11 cellular contexts compared by ENCODE assay signal in genomic region chr7:130890176-130891020, GRCh38.
DNase-seq lines count a peak whose midpoint lies in the region; FAIRE-seq and TF ChIP-seq lines count a peak whose summit lies in the region.
"Had no signal": no experiment of that assay in that cellular context is flagged by ENCODE, and none has a peak within 500 bp of the region (broad histone marks: within the 10 kb centered on the region; RNA-seq: fewer than 3 reads in every experiment).

No MANE protein-coding gene starts in this region.

- H3K27ac ChIP-seq in colonic mucosa (peak overlapping the region; percentile 2), muscle layer of colon (ENCODE audit: low read depth, low read length) (peak overlapping the region; percentile 46), urinary bladder (ENCODE audit: low read depth) (peak overlapping the region; percentile 89)

- intact Hi-C loops in colonic mucosa (cut with DNase I): no loop called here

- DNase-seq in activated effector memory CD4-positive, alpha-beta T cell treated with anti-CD3 and anti-CD28 coated beads, Interleukin-2, amount 50 U/mL, for 16 hours: peak; percentile 61
- no peak for DNase-seq in activated effector memory CD4-positive, alpha-beta T cell treated with Interleukin-2 at 50 U/mL for 16 hours
- DNase-seq in colonic mucosa (no peak), GM12891 (ENCODE audit: insufficient read length, low spot score) (no peak), Kasumi-1 (lab: John Stamatoyannopoulos, UW) (no peak), NCI-H1436 treated with DMSO at 0.1 percent for 48 hours (lab: John Stamatoyannopoulos, UW) (no peak)
- DNase-seq: activated CD4-positive, CD25-positive, alpha-beta regulatory T cell; AML-193; naive B cell had no signal

- no peaks in the 10 kb centered on the region for H3K27me3 ChIP-seq in colonic mucosa
- no peaks in the 10 kb centered on the region for H3K27me3 ChIP-seq in muscle layer of colon (ENCODE audit: control insufficient read depth in 1 of 2, insufficient read depth in 2 of 2, low read length in 2 of 2)

- no peaks in the 10 kb centered on the region for H3K9me3 ChIP-seq in colonic mucosa
- H3K9me3 ChIP-seq in muscle layer of colon (ENCODE audit: low read length): no peaks in the 10 kb centered on the region

- TF ChIP-seq POLR2A in GM12891 (IDR thresholded peaks at IDR 0.05; ENCODE audit: low read depth, low read length): no peak

- FAIRE-seq in GM12891 (lab: Jason Lieb, UNC): no peak

- H3K36me3 ChIP-seq in colonic mucosa (no peaks in the 10 kb centered on the region), muscle layer of colon (ENCODE audit: insufficient read depth, low read length) (peaks cover 6% of the 10 kb centered on the region), urinary bladder (ENCODE audit: insufficient read depth) (no peaks in the 10 kb centered on the region)

- H3K9ac ChIP-seq in colonic mucosa (ENCODE audit: low read depth in 2 of 2, low read length in 2 of 2) (no peak overlapping the region), muscle layer of colon (ENCODE audit: low read length) (no peak overlapping the region)

- no peak for TF ChIP-seq CTCF in colonic mucosa (IDR thresholded peaks at IDR 0.05)

- H3K4me3 ChIP-seq in colonic mucosa: no peak overlapping the region
- H3K4me3 ChIP-seq in muscle layer of colon (ENCODE audit: low read depth in 1 of 2, low read length in 2 of 2): no peak overlapping the region
- H3K4me3 ChIP-seq in urinary bladder (ENCODE audit: low read depth, low read length): no peak overlapping the region

- H3K4me1 ChIP-seq in colonic mucosa: peaks cover 16% of the 10 kb centered on the region
- peaks cover 20% of the 10 kb centered on the region for H3K4me1 ChIP-seq in muscle layer of colon (ENCODE audit: insufficient read depth, low read length)
- H3K4me1 ChIP-seq in urinary bladder (ENCODE audit: insufficient read depth): peaks cover 1% of the 10 kb centered on the region

- 83% methylated on average over 11 of the region's 11 CpGs for whole genome bisulfite sequencing in urinary bladder

TF ChIP-seq in GM12891, 5 proteins besides CTCF, POLR2A, EP300 and RAD21:
- TF ChIP-seq SPI1 (IDR thresholded peaks at IDR 0.05; ENCODE audit: low read depth, low read length) (no peak), POU2F2 (IDR thresholded peaks at IDR 0.05; ENCODE audit: low read depth, low read length) (no peak), TAF1 (IDR thresholded peaks at IDR 0.05; ENCODE audit: low read depth, low read length) (no peak), PAX5 (IDR thresholded peaks at IDR 0.05; ENCODE audit: insufficient read depth, low read length, severe bottlenecking) (no peak), POLR2AphosphoS5 (IDR thresholded peaks at IDR 0.05; ENCODE audit: low read depth, low read length) (no peak)

Comparison
In these comparisons a context has a peak if more than half of its experiments do, and no peak if none do; other contexts are left out.
1. H3K27ac ChIP-seq: peak in every context shown above with its lines; median percentile 89 in urinary bladder; 46 in muscle layer of colon; 2 in colonic mucosa.